Comparison of ENCODE assay signal across 13 cellular contexts in genomic region chr20:59836768-59837167, GRCh38.
DNase-seq lines count a peak whose midpoint lies in the region; ATAC-seq, FAIRE-seq and TF ChIP-seq lines count a peak whose summit lies in the region.
"Had no signal": no experiment of that assay in that cellular context is flagged by ENCODE, and none has a peak within 500 bp of the region (broad histone marks: within the 10 kb centered on the region; RNA-seq: fewer than 3 reads in every experiment).

No MANE protein-coding gene starts in this region.

- no peak overlapping the region for H2AFZ ChIP-seq in keratinocyte (ENCODE audit: control insufficient read depth, low read length)

- H3K4me1 Mint-ChIP-seq in T-helper 2 cell treated with Interferon-gamma antibody and Interleukin-4, amounts not matched to agents 5 μg/mL and 100 μg/mL, for 36 hours (ENCODE audit: low read depth): no peaks in the 10 kb centered on the region
- no peaks in the 10 kb centered on the region for H3K4me1 Mint-ChIP-seq in activated CD8-positive, alpha-beta T cell treated with anti-CD3 and anti-CD28 coated beads, Interleukin-2, amount 10 ng/mL, durations not matched to agents 7 days and 5 days (ENCODE audit: low read depth)

- intact Hi-C loops in A673 (cut with micrococcal nuclease; ENCODE audit: unreplicated experiment): no loop called here

- ATAC-seq in activated CD8-positive, alpha-beta T cell treated with anti-CD3 and anti-CD28 coated beads, Interleukin-2, amount 10 ng/mL, durations not matched to agents 7 days and 5 days: no peak
- ATAC-seq: T-helper 17 cell had no signal

- POLR2A ChIA-PET in A673 (lab: Charles Lee; ENCODE audit: low non-redundant PET): no interaction called here
- POLR2A ChIA-PET in HEK293 (lab: Yijun Ruan, JAX): interaction anchor here (0.9 to 1.7 kb wide), 2 partner anchors 46 to 103 kb away, joined by 4 to 6 read pairs; partner anchors contain the start of genes FAM217B and PPP1R3D
- POLR2A ChIA-PET in GM10248 (lab: Yijun Ruan, JAX): no interaction called here
- POLR2A ChIA-PET in activated CD8-positive, alpha-beta T cell treated with anti-CD3 and anti-CD28 coated beads, Interleukin-2, amount 10 ng/mL, durations not matched to agents 7 days and 5 days (lab: Charles Lee): no interaction called here

- no peak overlapping the region for H3K9ac ChIP-seq in keratinocyte (ENCODE audit: control insufficient read depth, extremely low read depth, insufficient read depth, low read length)

- BruUV-seq in A673 (replicated peaks; lab: Mats Ljungman, UMichigan): no TSS peak

- H3K27ac ChIP-seq in A673 (ENCODE audit: low read depth, low read length, poor library complexity, severe bottlenecking) (no peak overlapping the region), HEK293 (ENCODE audit: extremely low read depth, low read depth, low read length) (no peak overlapping the region; the same call in 1 of the 2 replicates), keratinocyte (ENCODE audit: control insufficient read depth, insufficient read depth, low read length) (no peak overlapping the region)

- H3K9me3 ChIP-seq in A673 (ENCODE audit: low read depth, low read length, poor library complexity, severe bottlenecking): no peaks in the 10 kb centered on the region
- H3K9me3 ChIP-seq in HEK293 (ENCODE audit: control insufficient read depth, insufficient read depth, low read depth, low read length): no peaks in the 10 kb centered on the region
- H3K9me3 ChIP-seq in keratinocyte (ENCODE audit: control insufficient read depth, low read depth, low read length): no peaks in the 10 kb centered on the region

- H3K27me3 ChIP-seq in A673 (replicated peaks; ENCODE audit: insufficient read depth, low read depth, low read length, poor library complexity) (peaks cover 39% of the 10 kb centered on the region), keratinocyte (ENCODE audit: control insufficient read depth, extremely low read depth, insufficient read depth, low read length) (no peaks in the 10 kb centered on the region)

- H3K4me3 ChIP-seq in A673 (ENCODE audit: low read depth, low read length, poor library complexity, severe bottlenecking): no peak overlapping the region
- no peak overlapping the region for H3K4me3 ChIP-seq in HEK293 (ENCODE audit: low read depth, low read length)
- H3K4me3 ChIP-seq in keratinocyte (ENCODE audit: control insufficient read depth in 2 of 3, extremely low read depth in 1 of 3, insufficient read depth in 2 of 3, low read depth in 1 of 3, low read length in 3 of 3): no peak overlapping the region

- H3K27me3 Mint-ChIP-seq in T-helper 2 cell treated with Interferon-gamma antibody and Interleukin-4, amounts not matched to agents 5 μg/mL and 100 μg/mL, for 36 hours (ENCODE audit: low read depth): peaks cover 19% of the 10 kb centered on the region
- H3K27me3 Mint-ChIP-seq in activated CD8-positive, alpha-beta T cell treated with anti-CD3 and anti-CD28 coated beads, Interleukin-2, amount 10 ng/mL, durations not matched to agents 7 days and 5 days (ENCODE audit: low read depth): peaks cover 14% of the 10 kb centered on the region

- no peaks in the 10 kb centered on the region for H3K9me1 ChIP-seq in keratinocyte (ENCODE audit: control insufficient read depth, extremely low read depth, insufficient read depth, low read length)

- H3K36me3 ChIP-seq in A673 (ENCODE audit: insufficient read depth, low read length, poor library complexity, severe bottlenecking): no peaks in the 10 kb centered on the region
- H3K36me3 ChIP-seq in HEK293 (ENCODE audit: control insufficient read depth in 2 of 2, insufficient read depth in 1 of 2, low read length in 2 of 2): no peaks in the 10 kb centered on the region
- no peaks in the 10 kb centered on the region for H3K36me3 ChIP-seq in keratinocyte (ENCODE audit: control insufficient read depth in 2 of 2, extremely low read depth in 1 of 2, insufficient read depth in 2 of 2, low read length in 2 of 2)

- H3K79me2 ChIP-seq in keratinocyte (ENCODE audit: control insufficient read depth, insufficient read depth, low read length): no peaks in the 10 kb centered on the region

- no peaks in the 10 kb centered on the region for H4K20me1 ChIP-seq in keratinocyte (ENCODE audit: control insufficient read depth, extremely low read depth, insufficient read depth, low read length)

- H3K4me3 Mint-ChIP-seq in T-helper 2 cell treated with Interferon-gamma antibody and Interleukin-4, amounts not matched to agents 5 μg/mL and 100 μg/mL, for 36 hours: no peak overlapping the region
- H3K4me3 Mint-ChIP-seq in activated CD8-positive, alpha-beta T cell treated with anti-CD3 and anti-CD28 coated beads, Interleukin-2, amount 10 ng/mL, durations not matched to agents 7 days and 5 days: no peak overlapping the region
- H3K4me3 Mint-ChIP-seq: T-helper 17 cell had no signal

- CTCF ChIA-PET in A673 (lab: Charles Lee) (no interaction called here), HEK293 (lab: Yijun Ruan, JAX) (interaction anchor here (3.7 to 8.2 kb wide), 2 partner anchors 13 to 54 kb away, joined by 25 to 94 read pairs; no protein-coding TSS in a partner anchor), GM10248 (lab: Yijun Ruan, JAX) (interaction anchor here (1.3 to 2.4 kb wide), 3 partner anchors 8 to 52 kb away, joined by 3 to 12 read pairs (median 4); no protein-coding TSS in a partner anchor)
- CTCF ChIA-PET in activated CD8-positive, alpha-beta T cell treated with anti-CD3 and anti-CD28 coated beads, Interleukin-2, amount 10 ng/mL, durations not matched to agents 7 days and 5 days (lab: Charles Lee): interaction anchor here (4.1 kb wide), 1 partner anchor 12 kb away, joined by 22 read pairs; no protein-coding TSS in a partner anchor

- H3K36me3 Mint-ChIP-seq in T-helper 2 cell treated with Interferon-gamma antibody and Interleukin-4, amounts not matched to agents 5 μg/mL and 100 μg/mL, for 36 hours (ENCODE audit: low read depth): no peaks in the 10 kb centered on the region
- no peaks in the 10 kb centered on the region for H3K36me3 Mint-ChIP-seq in activated CD8-positive, alpha-beta T cell treated with anti-CD3 and anti-CD28 coated beads, Interleukin-2, amount 10 ng/mL, durations not matched to agents 7 days and 5 days (ENCODE audit: low read depth)

- peaks cover 5% of the 10 kb centered on the region for H3K4me1 ChIP-seq in A673 (ENCODE audit: insufficient read depth, low read length, poor library complexity, severe bottlenecking)
- peaks cover 22% of the 10 kb centered on the region for H3K4me1 ChIP-seq in HEK293 (ENCODE audit: control insufficient read depth, insufficient read depth, low read length)
- peaks cover 28% of the 10 kb centered on the region for H3K4me1 ChIP-seq in keratinocyte (ENCODE audit: control insufficient read depth, extremely low read depth, insufficient read depth, low read length)

- peak overlapping the region; percentile 24 for H3K4me2 ChIP-seq in keratinocyte (ENCODE audit: control insufficient read depth, extremely low read depth, insufficient read depth, low read depth, low read length)

- H3K27ac Mint-ChIP-seq in T-helper 2 cell treated with Interferon-gamma antibody and Interleukin-4, amounts not matched to agents 5 μg/mL and 100 μg/mL, for 36 hours: no peak overlapping the region
- H3K27ac Mint-ChIP-seq in activated CD8-positive, alpha-beta T cell treated with anti-CD3 and anti-CD28 coated beads, Interleukin-2, amount 10 ng/mL, durations not matched to agents 7 days and 5 days: no peak overlapping the region
- H3K27ac Mint-ChIP-seq: T-helper 17 cell had no signal

- peak; percentile 17 for FAIRE-seq in keratinocyte (lab: Jason Lieb, UNC)
- no peak for FAIRE-seq in frontal cortex (lab: Jason Lieb, UNC)

- no peaks in the 10 kb centered on the region for H3K9me3 Mint-ChIP-seq in T-helper 2 cell treated with Interferon-gamma antibody and Interleukin-4, amounts not matched to agents 5 μg/mL and 100 μg/mL, for 36 hours
- H3K9me3 Mint-ChIP-seq in activated CD8-positive, alpha-beta T cell treated with anti-CD3 and anti-CD28 coated beads, Interleukin-2, amount 10 ng/mL, durations not matched to agents 7 days and 5 days (ENCODE audit: insufficient read depth): no peaks in the 10 kb centered on the region

- dilution Hi-C loops in keratinocyte (cut with MboI; ENCODE audit: extremely low pct_ligation_motif_present, low sequenced_read_pairs): no loop called here

- TF ChIP-seq CTCF in A673 (conservative IDR thresholded peaks at IDR 0.05; ENCODE audit: low read depth, low read length): no peak
- no peak for TF ChIP-seq CTCF in HEK293 (tag by site-specific recombination; IDR thresholded peaks at IDR 0.05)
- no peak for TF ChIP-seq CTCF in keratinocyte (optimal IDR thresholded peaks at IDR 0.05 in 1 of 3, IDR thresholded peaks at IDR 0.05 in 1 of 3, conservative IDR thresholded peaks at IDR 0.05 in 1 of 3; ENCODE audit: extremely low read depth in 1 of 3, insufficient read depth in 2 of 3, low read length in 3 of 3)
- TF ChIP-seq CTCF in GM10248 (IDR thresholded peaks at IDR 0.05; ENCODE audit: control extremely low read depth, extremely low read depth, low read depth, missing control alignments): no peak

- DNase-seq in A673 (ENCODE audit: low spot score): peak; percentile 26
- DNase-seq in NCI-H748 treated with DMSO at 0.1 percent for 48 hours (lab: John Stamatoyannopoulos, UW): peak; percentile 0
- no peak for DNase-seq in keratinocyte (ENCODE audit: low read depth, low spot score)
- DNase-seq in T-helper 2 cell treated with Interferon-gamma antibody and Interleukin-4, amounts not matched to agents 5 μg/mL and 100 μg/mL, for 36 hours (ENCODE audit: low spot score): no peak
- DNase-seq in GM10248 (ENCODE audit: extremely low spot score): no peak
- no peak for DNase-seq in activated CD8-positive, alpha-beta T cell treated with anti-CD3 and anti-CD28 coated beads, Interleukin-2, amount 10 ng/mL, durations not matched to agents 7 days and 5 days
- DNase-seq in frontal cortex (ENCODE audit: low spot score in 2 of 2): no peak
- DNase-seq: activated CD4-positive, alpha-beta T cell treated with anti-CD3 and anti-CD28 coated beads for 4 hours; aorta; DND-41; NCI-H1048; T-helper 17 cell had no signal

TF ChIP-seq in HEK293, 187 proteins besides CTCF, POLR2A, EP300 and RAD21:
- TF ChIP-seq ZBTB20 (tag by site-specific recombination; IDR thresholded peaks at IDR 0.05) (no peak; the same call in 1 of the 2 replicates), TCF7L2 (IDR thresholded peaks at IDR 0.05; ENCODE audit: borderline replicate concordance, low read depth, low read length) (no peak), KLF9 (tag by site-specific recombination; IDR thresholded peaks at IDR 0.05; ENCODE audit: low read depth) (peak; percentile 73), SCRT1 (tag by site-specific recombination; IDR thresholded peaks at IDR 0.05; ENCODE audit: borderline replicate concordance) (0 out of 2 replicates have a peak, but pooled peaks have one; percentile 30), SCRT2 (tag by site-specific recombination; IDR thresholded peaks at IDR 0.05) (peak; percentile 81)
TF ChIP-seq in HEK293: peak in this region for 3.

Comparison
In these comparisons a context has a peak if more than half of its experiments do, and no peak if none do; other contexts are left out.
1. DNase-seq: peak in A673 (single experiment) and NCI-H748 treated with DMSO at 0.1 percent for 48 hours (single experiment); none in keratinocyte (single experiment), T-helper 2 cell treated with Interferon-gamma antibody and Interleukin-4, amounts not matched to agents 5 μg/mL and 100 μg/mL, for 36 hours (single experiment), GM10248 (single experiment), activated CD8-positive, alpha-beta T cell treated with anti-CD3 and anti-CD28 coated beads, Interleukin-2, amount 10 ng/mL, durations not matched to agents 7 days and 5 days (single experiment) and frontal cortex (0 of 2).